34 cellular contexts compared by ENCODE assay signal in genomic region chr2:116842164-116842563, GRCh38.
"Had no signal": no experiment of that assay in that cellular context is flagged by ENCODE, and none has a peak within 500 bp of the region (broad histone marks: within the 10 kb centered on the region; RNA-seq: fewer than 3 reads in every experiment).

No MANE protein-coding gene starts in this region.

- H3K27me3 ChIP-seq: MG63 had no signal

- H3K4me2 ChIP-seq: KMS-11 had no signal

- H3K9me3 ChIP-seq: MG63 had no signal

- H3K4me3 ChIP-seq: MG63 had no signal

- DNase-seq: Karpas-422, Kasumi-1, MG63, MM.1S, MV-4-11, NCI-H1048, NCI-H1092, NCI-H1092 treated with DMSO at 0.1 percent for 48 hours, NCI-H1105, NCI-H1105 treated with DMSO at 0.1 percent for 48 hours, NCI-H1417, NCI-H1417 treated with DMSO at 0.1 percent for 48 hours, NCI-H1436, NCI-H1436 treated with DMSO at 0.1 percent for 48 hours, NCI-H146, NCI-H1694, NCI-H1694 treated with DMSO at 0.1 percent for 48 hours, NCI-H187, NCI-H187 treated with DMSO at 0.1 percent for 48 hours, NCI-H1930, NCI-H2029, NCI-H2029 treated with DMSO at 0.1 percent for 48 hours, NCI-H2081, NCI-H2081 treated with DMSO at 0.1 percent for 48 hours, NCI-H2107, NCI-H2171, NCI-H2171 treated with DMSO at 0.1 percent for 48 hours, NCI-H2227 treated with DMSO at 0.1 percent for 48 hours, NCI-H226, NCI-H345, NCI-H446, NCI-H446 treated with DMSO at 0.1 percent for 48 hours, NCI-H510A had no signal

- H3K9ac ChIP-seq: KMS-11 had no signal

- H3K36me3 ChIP-seq: MG63 had no signal

- H3K27ac ChIP-seq: KMS-11 had no signal
